ENCODE assay signal across 26 cellular contexts in the genomic region with DNA sequence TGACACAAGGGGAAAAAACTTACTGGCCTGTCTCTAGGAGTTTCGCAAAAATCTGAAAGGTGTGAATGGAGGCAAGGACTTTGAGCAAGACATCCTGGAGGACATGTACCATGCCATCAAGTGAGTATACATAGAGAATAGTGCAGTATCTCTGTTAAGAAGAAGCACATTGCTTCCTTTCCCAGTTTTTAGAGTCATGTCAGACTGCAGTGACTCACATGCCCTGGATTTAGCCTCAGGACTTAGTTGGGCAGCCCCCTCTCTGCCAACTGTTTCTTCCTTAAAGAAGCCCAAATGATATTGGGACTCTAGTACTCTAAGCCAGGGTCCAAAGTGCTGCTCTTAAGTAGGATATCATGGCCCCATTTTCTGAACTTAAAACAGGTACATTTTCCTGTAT.
"Had no signal": no experiment of that assay in that cellular context is flagged by ENCODE, and none has a peak within 500 bp of the region (broad histone marks: within the 10 kb centered on the region; RNA-seq: fewer than 3 reads in every experiment).

No MANE protein-coding gene starts in this region.

- H3K9me3 ChIP-seq: esophagus muscularis mucosa, gastrocnemius medialis, mucosa of descending colon, right lobe of liver, stomach, suprapubic skin, transverse colon had no signal

- H3K27me3 ChIP-seq: esophagus muscularis mucosa, gastrocnemius medialis, right lobe of liver, stomach, suprapubic skin, transverse colon, uterus had no signal

- DNase-seq: activated CD4-positive, alpha-beta T cell treated with anti-CD3 and anti-CD28 coated beads, Interleukin-2, amount 10 ng/mL, durations not matched to agents 24 days and 14 days; activated CD8-positive, alpha-beta memory T cell treated with anti-CD3 and anti-CD28 coated beads, Interleukin-2, amount 10 ng/mL, durations not matched to agents 7 days and 5 days; activated CD8-positive, alpha-beta T cell treated with anti-CD3 and anti-CD28 coated beads for 36 hours; activated gamma-delta T cell; activated naive CD4-positive, alpha-beta T cell treated with anti-CD3 and anti-CD28 coated beads, Interleukin-2, amount 50 U/mL, for 16 hours; activated naive CD8-positive, alpha-beta T cell treated with anti-CD3 and anti-CD28 coated beads, Interleukin-2, amount 50 U/mL, for 24 hours; activated T-cell treated with anti-CD3 and anti-CD28 coated beads for 4 hours; anterior cingulate cortex; central memory CD4-positive, alpha-beta T cell; dermis blood vessel endothelial cell; effector CD8-positive, alpha-beta T cell; gastrocnemius medialis; hypothalamus; left cardiac atrium; mucosa of descending colon; nephron progenitor cell; right lobe of liver; small intestine; stimulated activated CD4-positive, alpha-beta T cell treated with anti-CD3 and anti-CD28 coated beads, Interleukin-2, amount 100 ng/mL, for 24 hours; stomach; T-helper 1 cell; T1000; transverse colon; uterus had no signal

- H3K36me3 ChIP-seq: uterus had no signal

- H3K4me3 ChIP-seq: esophagus muscularis mucosa, gastrocnemius medialis, mucosa of descending colon, right lobe of liver, stomach, suprapubic skin, transverse colon, uterus had no signal

- FAIRE-seq: small intestine had no signal

- H3K27ac ChIP-seq: esophagus muscularis mucosa, gastrocnemius medialis, right lobe of liver, stomach, suprapubic skin, transverse colon, uterus had no signal

- H3K4me1 ChIP-seq: esophagus muscularis mucosa, gastrocnemius medialis, right lobe of liver, stomach, suprapubic skin, transverse colon, uterus had no signal
